ENCODE assay signal across 8 cellular contexts in genomic region chr2:20447437-20448245, GRCh38. TPM values are rescaled to one million over a fixed set of nuclear protein-coding genes. Genes with fewer than 3 reads are reported as not detected.
A peak's percentile ranks its signal among the peaks of the same experiment; 100 is the strongest.
DNase-seq lines count a peak whose midpoint lies in the region; ATAC-seq, FAIRE-seq and TF ChIP-seq lines count a peak whose summit lies in the region.

No MANE protein-coding gene starts in this region.

- H3K4me2 ChIP-seq in OCI-LY7 (ENCODE audit: low read length) = peak overlapping the region; percentile 53; the same call in 1 of the 2 replicates

- no peaks in the 10 kb centered on the region for H3K4me1 Mint-ChIP-seq in activated CD4-positive, alpha-beta T cell treated with anti-CD3 and anti-CD28 coated beads for 36 hours
- H3K4me1 Mint-ChIP-seq in brain = peaks cover 67% of the 10 kb centered on the region

- no peaks in the 10 kb centered on the region for H4K20me1 ChIP-seq in OCI-LY7 (ENCODE audit: insufficient read depth, low read length)

- H3K4me3 Mint-ChIP-seq in activated CD4-positive, alpha-beta T cell treated with anti-CD3 and anti-CD28 coated beads for 36 hours = peak overlapping the region; percentile 71
- H3K4me3 Mint-ChIP-seq in brain = peak overlapping the region; percentile 86 to 96 (median 90)

- no peaks in the 10 kb centered on the region for H3K36me3 ChIP-seq in OCI-LY7 (ENCODE audit: insufficient read depth, low read length)
- no peaks in the 10 kb centered on the region for H3K36me3 ChIP-seq in small intestine (ENCODE audit: control insufficient read depth in 2 of 2, insufficient read depth in 2 of 2, low read length in 2 of 2)

- H3K27me3 ChIP-seq in small intestine (ENCODE audit: control insufficient read depth in 2 of 2, insufficient read depth in 2 of 2, low read length in 2 of 2) = no peaks in the 10 kb centered on the region

- intact Hi-C loops in activated CD4-positive, alpha-beta T cell treated with anti-CD3 and anti-CD28 coated beads for 36 hours (cut with DNase I, micrococcal nuclease) = loop anchor here (1.0 to 10.0 kb wide), 6 partner anchors 97 to 517 kb away; partner anchors contain the start of genes PUM2 (in 2 of the 2), HS1BP3 (in 1 of the 2), LAPTM4A (in 1 of the 2) and LDAH (in 1 of the 2)
- intact Hi-C loops in OCI-LY7 (cut with micrococcal nuclease; ENCODE audit: unreplicated experiment) = no loop called here

- no peak overlapping the region for H3K27ac Mint-ChIP-seq in activated CD4-positive, alpha-beta T cell treated with anti-CD3 and anti-CD28 coated beads for 36 hours
- peak overlapping the region; percentile 93 to 98 (median 97) for H3K27ac Mint-ChIP-seq in brain

- WGBS in small intestine, 3 donors = 2 to 7% (median 3%) methylated on average over 68 to 78 of the region's 78 CpGs

- H3K4me1 ChIP-seq in OCI-LY7 (ENCODE audit: insufficient read depth, low read length, poor library complexity, severe bottlenecking) = peaks cover 3% of the 10 kb centered on the region
- no peaks in the 10 kb centered on the region for H3K4me1 ChIP-seq in small intestine (ENCODE audit: control insufficient read depth in 2 of 2, insufficient read depth in 1 of 2, low read depth in 1 of 2, low read length in 1 of 2)

- peaks cover 25% of the 10 kb centered on the region for H3K27me3 Mint-ChIP-seq in activated CD4-positive, alpha-beta T cell treated with anti-CD3 and anti-CD28 coated beads for 36 hours
- peaks cover 8% of the 10 kb centered on the region for H3K27me3 Mint-ChIP-seq in brain

- no peaks in the 10 kb centered on the region for H3K36me3 Mint-ChIP-seq in activated CD4-positive, alpha-beta T cell treated with anti-CD3 and anti-CD28 coated beads for 36 hours (ENCODE audit: low read depth)
- peaks cover 16% of the 10 kb centered on the region for H3K36me3 Mint-ChIP-seq in brain

- POLR2A ChIA-PET in activated CD4-positive, alpha-beta T cell treated with anti-CD3 and anti-CD28 coated beads for 36 hours (lab: Charles Lee) = interaction anchor here (0.6 to 1.9 kb wide), 9 partner anchors 9 to 396 kb away, joined by 3 to 9 read pairs (median 6); partner anchors contain the start of genes HS1BP3 and LAPTM4A
- POLR2A ChIA-PET in OCI-LY7 (lab: Charles Lee) = interaction anchor here (0.9 kb wide), 1 partner anchor 9 kb away, joined by 3 read pairs; no protein-coding TSS in a partner anchor

- H3K4me3 ChIP-seq in OCI-LY7 (ENCODE audit: low read depth, low read length, poor library complexity, severe bottlenecking) = no peak overlapping the region
- peak overlapping the region; percentile 65 to 85 for H3K4me3 ChIP-seq in small intestine (ENCODE audit: low read depth in 1 of 2, low read length in 2 of 2)

- BruUV-seq in OCI-LY7 (replicated peaks; lab: Mats Ljungman, UMichigan) = no TSS peak

- no peak overlapping the region for H2AFZ ChIP-seq in OCI-LY7 (ENCODE audit: low read length)

- CTCF ChIA-PET in activated CD4-positive, alpha-beta T cell treated with anti-CD3 and anti-CD28 coated beads for 36 hours (lab: Charles Lee) = interaction anchor here (1.0 to 2.9 kb wide), 12 partner anchors 9 to 206 kb away, joined by 3 to 24 read pairs (median 5); partner anchors contain the start of gene HS1BP3
- CTCF ChIA-PET in OCI-LY7 (lab: Charles Lee; ENCODE audit: unreplicated experiment) = interaction anchor here (1.0 to 1.3 kb wide), 2 partner anchors 154 to 196 kb away, joined by 3 read pairs; no protein-coding TSS in a partner anchor

- ATAC-seq in activated CD4-positive, alpha-beta T cell treated with anti-CD3 and anti-CD28 coated beads for 36 hours = no peak
- peak; percentile 16 for ATAC-seq in HG02588 (IDR thresholded peaks at IDR 0.05; ENCODE audit: unreplicated experiment)

- no peak for TF ChIP-seq CTCF in OCI-LY7 (conservative IDR thresholded peaks at IDR 0.05; ENCODE audit: low read length)
- TF ChIP-seq CTCF in brain (conservative IDR thresholded peaks at IDR 0.05) = no peak

- H3K79me2 ChIP-seq in OCI-LY7 (ENCODE audit: insufficient read depth, low read depth, low read length) = no peaks in the 10 kb centered on the region

- no peaks in the 10 kb centered on the region for H3K9me3 Mint-ChIP-seq in activated CD4-positive, alpha-beta T cell treated with anti-CD3 and anti-CD28 coated beads for 36 hours (ENCODE audit: low read depth)
- peaks cover 0 to 7% (median 0%) of the 10 kb centered on the region in 5 experiments for H3K9me3 Mint-ChIP-seq in brain

- no peaks in the 10 kb centered on the region for H3K9me2 ChIP-seq in OCI-LY7 (ENCODE audit: insufficient read depth, low read length)

- FAIRE-seq in small intestine (lab: Jason Lieb, UNC) = no peak

- H3K9me3 ChIP-seq in OCI-LY7 (ENCODE audit: low read length) = no peaks in the 10 kb centered on the region
- no peaks in the 10 kb centered on the region for H3K9me3 ChIP-seq in small intestine (ENCODE audit: control insufficient read depth, low read depth)

- DNase-seq in activated CD4-positive, alpha-beta T cell treated with anti-CD3 and anti-CD28 coated beads for 36 hours = peak; percentile 51
- no peak for DNase-seq in activated CD4-positive, alpha-beta T cell treated with anti-CD3 and anti-CD28 coated beads, Interleukin-2, amount 50 U/mL, for 1 hour
- DNase-seq in OCI-LY7 (ENCODE audit: low spot score) (no peak), islet precursor cell (peak; percentile 66), small intestine (peak; percentile 44), dedifferentiated amniotic fluid mesenchymal stem cell (ENCODE audit: extremely low spot score) (no peak)

- H3K27ac ChIP-seq in OCI-LY7 (ENCODE audit: low read depth, low read length, poor library complexity, severe bottlenecking) (no peak overlapping the region), small intestine (ENCODE audit: low read depth in 1 of 2, low read length in 1 of 2) (peak overlapping the region; percentile 67 to 99)

RNA-seq across cellular contexts. Expression of gene RHOB, which starts 0.8 kb away (rescaled TPM):
- 1 to 10 TPM; 7.5 TPM for total RNA-seq in activated CD4-positive, alpha-beta T cell treated with anti-CD3 and anti-CD28 coated beads for 36 hours
- 0.15 TPM in 1 of 2 replicates, not detected in the other for total RNA-seq in OCI-LY7 (2014; rRNA removed; shearing (Covaris generic))
- 0.36 TPM in 1 of 2 replicates, not detected in the other for total RNA-seq in OCI-LY7 (2022)
- polyA plus RNA-seq in brain (ENCODE audit: insufficient read depth, low read depth, low replicate concordance) (173 TPM), small intestine (100 to 1,000 TPM in 1 of 3 donors, 10 to 100 TPM in 2; 17.7 to 246 (median 25.4) TPM)

Comparison
In these comparisons a context has a peak if more than half of its experiments do, and no peak if none do; other contexts are left out.
1. DNase-seq: peak in activated CD4-positive, alpha-beta T cell treated with anti-CD3 and anti-CD28 coated beads for 36 hours (single experiment), islet precursor cell (single experiment) and small intestine (single experiment); none in activated CD4-positive, alpha-beta T cell treated with anti-CD3 and anti-CD28 coated beads, Interleukin-2, amount 50 U/mL, for 1 hour (single experiment), OCI-LY7 (single experiment) and dedifferentiated amniotic fluid mesenchymal stem cell (single experiment).
2. RNA of gene RHOB, which starts 0.8 kb away (total RNA-seq): 7.5 TPM in activated CD4-positive, alpha-beta T cell treated with anti-CD3 and anti-CD28 coated beads for 36 hours; 0.15 to 0.36 TPM in OCI-LY7; every median in the first group is over 4 times any median in the second.